In the genomic region with DNA sequence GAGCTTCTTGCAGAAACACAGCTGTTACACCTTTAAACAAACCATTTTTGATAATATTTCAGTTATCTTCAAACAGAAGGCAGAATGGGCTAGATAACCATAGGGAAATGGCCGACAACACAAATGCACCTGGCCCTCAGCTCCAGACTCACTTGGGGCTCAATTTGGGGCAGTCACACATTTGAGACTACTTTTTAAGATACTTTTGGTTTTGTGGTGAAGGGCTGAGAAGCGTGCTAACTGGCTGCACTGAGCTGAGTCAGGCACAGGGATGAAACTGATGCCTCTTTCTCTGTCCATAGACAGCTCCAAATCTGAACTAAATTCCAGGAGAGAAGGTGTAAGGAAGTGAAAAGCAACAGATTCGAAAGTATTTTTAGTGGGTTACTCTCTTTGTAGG, we compare ENCODE assay signal across 26 cellular contexts. TPM values are rescaled to one million over a fixed set of nuclear protein-coding genes. Genes with fewer than 3 reads are reported as not detected.
DNase-seq lines count a peak whose midpoint lies in the region; ATAC-seq and TF ChIP-seq lines count a peak whose summit lies in the region.
"Had no signal": no experiment of that assay in that cellular context is flagged by ENCODE, and none has a peak within 500 bp of the region (broad histone marks: within the 10 kb centered on the region; RNA-seq: fewer than 3 reads in every experiment).

No MANE protein-coding gene starts in this region.

- peaks cover 16 to 17% of the 10 kb centered on the region in 2 donors for H3K27me3 Mint-ChIP-seq in natural killer cell (ENCODE audit: low read depth in 2 of 2)
- peaks cover 16 to 32% of the 10 kb centered on the region in 2 donors for H3K27me3 Mint-ChIP-seq in natural killer cell treated with Interleukin-12 subunit alpha and Interleukin-12 subunit beta and Interleukin-15 and Interleukin-18, amount 100 ng/mL, for 72 hours

- no peaks in the 10 kb centered on the region for H3K9me3 ChIP-seq in spleen
- H3K9me3 ChIP-seq: stomach, thyroid gland had no signal

- ATAC-seq in natural killer cell (peak in 2 of 3 donors; percentile 36 to 69), GM21390 (IDR thresholded peaks at IDR 0.05; ENCODE audit: unreplicated experiment) (peak; percentile 53), HG03432 (IDR thresholded peaks at IDR 0.05; ENCODE audit: unreplicated experiment) (peak; percentile 44)
- ATAC-seq in natural killer cell treated with Interleukin-12 subunit alpha and Interleukin-12 subunit beta and Interleukin-15 and Interleukin-18, amount 100 ng/mL, for 72 hours: no peak
- ATAC-seq in stimulated activated effector memory CD8-positive, alpha-beta T cell treated with anti-CD3 and anti-CD28 coated beads, Interleukin-12 subunit alpha, Interleukin-12 subunit beta, amount 100 ng/mL, for 72 hours: peak; percentile 53

- H3K4me3 Mint-ChIP-seq in natural killer cell: no peak overlapping the region
- H3K4me3 Mint-ChIP-seq in natural killer cell treated with Interleukin-12 subunit alpha and Interleukin-12 subunit beta and Interleukin-15 and Interleukin-18, amount 100 ng/mL, for 72 hours: no peak overlapping the region
- H3K4me3 Mint-ChIP-seq in stimulated activated effector memory CD8-positive, alpha-beta T cell treated with anti-CD3 and anti-CD28 coated beads, Interleukin-12 subunit alpha, Interleukin-12 subunit beta, amount 100 ng/mL, for 72 hours: no peak overlapping the region
- H3K4me3 Mint-ChIP-seq: activated CD4-positive, alpha-beta memory T cell treated with anti-CD3 and anti-CD28 coated beads, Interleukin-2, amount 10 ng/mL, durations not matched to agents 7 days and 5 days; CD4-positive, alpha-beta T cell; dendritic cell treated with granulocyte-macrophage colony-stimulating factor and Interleukin-4, amounts not matched to agents 40 ng/mL and 50 ng/mL, for 4 days; nephron; T-helper 1 cell treated with Interleukin-12 subunit alpha and Interleukin-12 subunit beta and Interleukin-4 antibody, amounts not matched to agents 30 μg/mL and 1 μg/mL, for 36 hours had no signal

- H3K36me3 ChIP-seq in spleen: no peaks in the 10 kb centered on the region
- H3K36me3 ChIP-seq: stomach, thyroid gland had no signal

- H3K4me3 ChIP-seq in spleen: no peak overlapping the region
- H3K4me3 ChIP-seq: lung, stomach, thyroid gland had no signal

- peaks cover 0 to 17% (median 2%) of the 10 kb centered on the region in 6 donors for H3K4me1 ChIP-seq in spleen
- H3K4me1 ChIP-seq: thyroid gland had no signal

- H3K27ac ChIP-seq in spleen: no peak overlapping the region
- H3K27ac ChIP-seq: stomach, thyroid gland had no signal

- peaks cover 0 to 8% (median 0%) of the 10 kb centered on the region in 7 donors for H3K27me3 ChIP-seq in spleen (replicated peaks in 1 of 7)
- H3K27me3 ChIP-seq: thyroid gland had no signal

- TF ChIP-seq CTCF in natural killer cell (IDR thresholded peaks at IDR 0.05) (no peak), spleen (IDR thresholded peaks at IDR 0.05 in 8 of 11, conservative IDR thresholded peaks at IDR 0.05 in 3 of 11) (no peak)

- H3K27ac Mint-ChIP-seq in natural killer cell: no peak overlapping the region
- H3K27ac Mint-ChIP-seq in natural killer cell treated with Interleukin-12 subunit alpha and Interleukin-12 subunit beta and Interleukin-15 and Interleukin-18, amount 100 ng/mL, for 72 hours: no peak overlapping the region
- H3K27ac Mint-ChIP-seq in stimulated activated effector memory CD8-positive, alpha-beta T cell treated with anti-CD3 and anti-CD28 coated beads, Interleukin-12 subunit alpha, Interleukin-12 subunit beta, amount 100 ng/mL, for 72 hours: no peak overlapping the region
- H3K27ac Mint-ChIP-seq: activated CD4-positive, alpha-beta memory T cell treated with anti-CD3 and anti-CD28 coated beads, Interleukin-2, amount 10 ng/mL, durations not matched to agents 7 days and 5 days; CD4-positive, alpha-beta T cell; dendritic cell treated with granulocyte-macrophage colony-stimulating factor and Interleukin-4, amounts not matched to agents 40 ng/mL and 50 ng/mL, for 4 days; nephron; T-helper 1 cell treated with Interleukin-12 subunit alpha and Interleukin-12 subunit beta and Interleukin-4 antibody, amounts not matched to agents 30 μg/mL and 1 μg/mL, for 36 hours had no signal

- DNase-seq in natural killer cell (no peak), DMS79 (lab: John Stamatoyannopoulos, UW) (no peak), retina (no peak), spleen (no peak)
- DNase-seq in natural killer cell treated with Interleukin-12 subunit alpha and Interleukin-12 subunit beta and Interleukin-15 and Interleukin-18, amount 100 ng/mL, for 72 hours (ENCODE audit: low spot score): no peak
- DNase-seq in stimulated activated effector memory CD8-positive, alpha-beta T cell treated with anti-CD3 and anti-CD28 coated beads, Interleukin-12 subunit alpha, Interleukin-12 subunit beta, amount 100 ng/mL, for 72 hours (ENCODE audit: low spot score in 2 of 2): no peak
- DNase-seq: activated CD4-positive, alpha-beta memory T cell treated with anti-CD3 and anti-CD28 coated beads, Interleukin-2, amount 10 ng/mL, durations not matched to agents 7 days and 5 days; activated CD4-positive, CD25-positive, alpha-beta regulatory T cell treated with anti-CD3 and anti-CD28 coated beads, Interleukin-2, amount 50 U/mL, for 72 hours; activated effector memory CD4-positive, alpha-beta T cell treated with anti-CD3 and anti-CD28 coated beads, Interleukin-2, amount 50 U/mL, for 16 hours; AML-193; CD4-positive, alpha-beta T cell; central memory CD4-positive, alpha-beta T cell; HCEC 1CT; IMR-90; NCI-H1105 treated with DMSO at 0.1 percent for 48 hours; NCI-H1930; NCI-H2227 treated with DMSO at 0.1 percent for 48 hours; NCI-H69; stomach; thyroid gland had no signal

- H3K9me3 Mint-ChIP-seq in natural killer cell: no peaks in the 10 kb centered on the region
- no peaks in the 10 kb centered on the region for H3K9me3 Mint-ChIP-seq in natural killer cell treated with Interleukin-12 subunit alpha and Interleukin-12 subunit beta and Interleukin-15 and Interleukin-18, amount 100 ng/mL, for 72 hours
- H3K9me3 Mint-ChIP-seq in stimulated activated effector memory CD8-positive, alpha-beta T cell treated with anti-CD3 and anti-CD28 coated beads, Interleukin-12 subunit alpha, Interleukin-12 subunit beta, amount 100 ng/mL, for 72 hours: no peaks in the 10 kb centered on the region
- H3K9me3 Mint-ChIP-seq: activated CD4-positive, alpha-beta memory T cell treated with anti-CD3 and anti-CD28 coated beads, Interleukin-2, amount 10 ng/mL, durations not matched to agents 7 days and 5 days; CD4-positive, alpha-beta T cell; dendritic cell treated with granulocyte-macrophage colony-stimulating factor and Interleukin-4, amounts not matched to agents 40 ng/mL and 50 ng/mL, for 4 days; nephron; T-helper 1 cell treated with Interleukin-12 subunit alpha and Interleukin-12 subunit beta and Interleukin-4 antibody, amounts not matched to agents 30 μg/mL and 1 μg/mL, for 36 hours had no signal

- H3K36me3 Mint-ChIP-seq in natural killer cell: no peaks in the 10 kb centered on the region
- no peaks in the 10 kb centered on the region for H3K36me3 Mint-ChIP-seq in natural killer cell treated with Interleukin-12 subunit alpha and Interleukin-12 subunit beta and Interleukin-15 and Interleukin-18, amount 100 ng/mL, for 72 hours
- no peaks in the 10 kb centered on the region for H3K36me3 Mint-ChIP-seq in stimulated activated effector memory CD8-positive, alpha-beta T cell treated with anti-CD3 and anti-CD28 coated beads, Interleukin-12 subunit alpha, Interleukin-12 subunit beta, amount 100 ng/mL, for 72 hours

- intact Hi-C loops in natural killer cell (cut with micrococcal nuclease) (no loop called here), spleen (cut with DNase I; ENCODE audit: low total_unique reads) (loop anchor here (10.0 kb wide), 2 partner anchors 167 to 423 kb away; no protein-coding TSS in a partner anchor)

- H3K4me1 Mint-ChIP-seq in natural killer cell: peaks cover 15 to 17% of the 10 kb centered on the region in 2 donors
- peaks cover 7 to 14% of the 10 kb centered on the region in 2 donors for H3K4me1 Mint-ChIP-seq in natural killer cell treated with Interleukin-12 subunit alpha and Interleukin-12 subunit beta and Interleukin-15 and Interleukin-18, amount 100 ng/mL, for 72 hours (ENCODE audit: low read depth in 2 of 2)
- no peaks in the 10 kb centered on the region for H3K4me1 Mint-ChIP-seq in stimulated activated effector memory CD8-positive, alpha-beta T cell treated with anti-CD3 and anti-CD28 coated beads, Interleukin-12 subunit alpha, Interleukin-12 subunit beta, amount 100 ng/mL, for 72 hours
- H3K4me1 Mint-ChIP-seq: activated CD4-positive, alpha-beta memory T cell treated with anti-CD3 and anti-CD28 coated beads, Interleukin-2, amount 10 ng/mL, durations not matched to agents 7 days and 5 days had no signal

- 54 to 77% (median 73%) methylated on average over 3 of the region's 3 CpGs for WGBS in spleen, 5 donors

- TF ChIP-seq POLR2A in spleen (IDR thresholded peaks at IDR 0.05): no peak

RNA-seq across cellular contexts. Expression of a gene that starts 18.5 kb away (rescaled TPM):
- total RNA-seq in natural killer cell: 1 to 10 TPM; 1.3 to 3.6 (median 1.7) TPM
- 1 to 10 TPM in 1 of 2 donors, not detected in 1; 3.2 TPM for total RNA-seq in natural killer cell treated with Interleukin-12 subunit alpha and Interleukin-12 subunit beta and Interleukin-15 and Interleukin-18, amount 100 ng/mL, for 72 hours
- total RNA-seq in spleen: 10 to 100 TPM in 1 of 7 donors, 1 to 10 TPM in 6; 4.0 to 15.2 (median 5.2) TPM
- polyA plus RNA-seq in spleen: 1 to 10 TPM in 2 of 3 donors, under 1 TPM in 1; 0.35 to 2.2 (median 1.1) TPM

Comparison
In these comparisons a context has a peak if more than half of its experiments do, and no peak if none do; other contexts are left out.
1. ATAC-seq: peak in natural killer cell (2 of 3), GM21390 (single experiment), HG03432 (single experiment) and stimulated activated effector memory CD8-positive, alpha-beta T cell treated with anti-CD3 and anti-CD28 coated beads, Interleukin-12 subunit alpha, Interleukin-12 subunit beta, amount 100 ng/mL, for 72 hours (single experiment); none in natural killer cell treated with Interleukin-12 subunit alpha and Interleukin-12 subunit beta and Interleukin-15 and Interleukin-18, amount 100 ng/mL, for 72 hours (0 of 2).